ENCODE assay signal across 1 cellular context in genomic region chr17:44065668-44066203, GRCh38.
TF ChIP-seq lines count a peak whose summit lies in the region.

No MANE protein-coding gene starts in this region.

TF ChIP-seq in K562, 482 proteins besides CTCF, POLR2A, EP300 and RAD21 (continued from another document):
- TF ChIP-seq THRAP3 (IDR thresholded peaks at IDR 0.05; ENCODE audit: borderline replicate concordance) (peak; percentile 85; the same call in 1 of the 2 replicates), EP400 (IDR thresholded peaks at IDR 0.05) (peak; percentile 34; the same call in 1 of the 2 replicates), SAP30 (IDR thresholded peaks at IDR 0.05; ENCODE audit: borderline replicate concordance, insufficient read depth, low read depth, low read length, poor library complexity, severe bottlenecking) (peak; percentile 28), MAZ (CRISPR knock-in tag; conservative IDR thresholded peaks at IDR 0.05 in 1 of 2, IDR thresholded peaks at IDR 0.05 in 1 of 2) (peak in 1 of 2 experiments; percentile 11; a peak in 1 of 4 replicates), ELK1 (CRISPR knock-in tag; IDR thresholded peaks at IDR 0.05) (no peak), KAT7 (CRISPR knock-in tag; IDR thresholded peaks at IDR 0.05; ENCODE audit: borderline replicate concordance) (0 out of 2 replicates have a peak, but pooled peaks have one; percentile 75), CHD1 (IDR thresholded peaks at IDR 0.05; ENCODE audit: low read length) (peak; percentile 59)
TF ChIP-seq in K562: peak in this region for 24.
